Comparison of ENCODE assay signal across 16 cellular contexts in the genomic region with DNA sequence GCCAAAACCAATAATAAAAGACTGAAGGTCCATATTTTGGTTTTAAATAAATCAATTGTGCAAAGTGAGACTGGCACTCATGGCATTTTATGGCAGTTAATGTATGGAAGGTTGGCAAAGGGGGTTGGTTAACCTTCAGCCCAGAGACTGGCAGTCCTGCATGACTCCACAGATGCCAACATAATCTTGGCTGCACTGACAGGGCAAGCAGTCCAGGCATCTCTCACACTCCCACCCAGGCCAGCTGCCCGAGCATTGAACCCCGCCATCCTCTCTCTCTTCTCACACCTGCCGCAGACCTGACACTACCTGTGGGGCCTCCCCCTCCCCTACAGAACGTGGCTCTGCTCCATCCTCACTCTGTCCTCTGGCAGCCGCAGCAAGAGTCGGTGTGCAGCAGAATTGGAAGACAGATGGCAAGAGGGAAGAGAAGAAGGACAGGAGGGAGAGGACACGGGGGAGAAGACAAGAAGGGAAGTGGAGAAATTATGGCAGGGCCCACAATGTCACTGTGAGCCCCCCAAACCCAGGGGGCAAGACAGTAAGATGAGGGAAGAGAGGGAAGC. TPM values are rescaled to one million over a fixed set of nuclear protein-coding genes. Genes with fewer than 3 reads are reported as not detected.
A peak's percentile ranks its signal among the peaks of the same experiment; 100 is the strongest.
DNase-seq lines count a peak whose midpoint lies in the region; ATAC-seq and TF ChIP-seq lines count a peak whose summit lies in the region.
"Had no signal": no experiment of that assay in that cellular context is flagged by ENCODE, and none has a peak within 500 bp of the region (broad histone marks: within the 10 kb centered on the region; RNA-seq: fewer than 3 reads in every experiment).

No MANE protein-coding gene starts in this region.

- no peak overlapping the region for H2BK120ac ChIP-seq in H9 (ENCODE audit: low read depth, low read length, poor library complexity, severe bottlenecking)

- no peak overlapping the region for H3K56ac ChIP-seq in H9 (ENCODE audit: insufficient read length, low read depth, low read length)

- no peak overlapping the region for H2BK20ac ChIP-seq in H9 (ENCODE audit: low read depth, low read length, poor library complexity, severe bottlenecking)

- no peak for TF ChIP-seq CTCF in H9 (conservative IDR thresholded peaks at IDR 0.05)
- TF ChIP-seq CTCF in psoas muscle (IDR thresholded peaks at IDR 0.05), result no peak

- no peak overlapping the region for H3K4me2 ChIP-seq in H9 (ENCODE audit: insufficient read depth, insufficient read length, low read length)
- H3K4me2 ChIP-seq: KMS-11 had no signal

- no peaks in the 10 kb centered on the region for H3K27me3 Mint-ChIP-seq in CD4-positive, alpha-beta memory T cell
- no peaks in the 10 kb centered on the region; the same call in 1 of the 2 replicates for H3K27me3 Mint-ChIP-seq in H9 (ENCODE audit: low read depth)

- no peak overlapping the region for H3K23ac ChIP-seq in H9 (ENCODE audit: insufficient read length, low read depth, low read length)

- no peak overlapping the region for H4K91ac ChIP-seq in H9 (ENCODE audit: insufficient read length, low read depth, low read length)

- no peak for DNase-seq in CD4-positive, alpha-beta memory T cell
- DNase-seq in H9 (no peak), psoas muscle (no peak)
- DNase-seq in stimulated activated CD8-positive, alpha-beta memory T cell treated with anti-CD3 and anti-CD28 coated beads, Interleukin-4, amount 100 ng/mL, for 48 hours, result no peak
- DNase-seq: activated CD4-positive, alpha-beta T cell treated with anti-CD3 and anti-CD28 coated beads for 4 hours; brain microvascular endothelial cell; DMS79; endodermal cell; NCI-H1105; testis had no signal

- H3K27me3 ChIP-seq in CD4-positive, alpha-beta memory T cell (ENCODE audit: insufficient read depth, low read length), result no peaks in the 10 kb centered on the region
- H3K27me3 ChIP-seq in H9 (ENCODE audit: insufficient read depth, low read length), result no peaks in the 10 kb centered on the region
- H3K27me3 ChIP-seq in psoas muscle (ENCODE audit: insufficient read depth in 3 of 3, low read length in 2 of 3), result no peaks in the 10 kb centered on the region
- H3K27me3 ChIP-seq: brain microvascular endothelial cell, testis had no signal

- no peak overlapping the region for H3T11ph ChIP-seq in H9 (ENCODE audit: low read length)

- intact Hi-C loops in CD4-positive, alpha-beta memory T cell (cut with micrococcal nuclease), result loop anchor here (10.0 kb wide), 1 partner anchor 141 kb away; no protein-coding TSS in a partner anchor
- intact Hi-C loops in psoas muscle (cut with DNase I), result no loop called here

- H3K4ac ChIP-seq in H9 (ENCODE audit: low read depth, low read length), result no peak overlapping the region

- H3K4me1 Mint-ChIP-seq in CD4-positive, alpha-beta memory T cell, result peaks cover 83 to 99% (median 92%) of the 10 kb centered on the region in 4 donors
- peaks cover 18 to 19% of the 10 kb centered on the region in 2 experiments for H3K4me1 Mint-ChIP-seq in H9

- peaks cover 20% of the 10 kb centered on the region for H3K36me3 ChIP-seq in CD4-positive, alpha-beta memory T cell (ENCODE audit: insufficient read depth, low read length)
- no peaks in the 10 kb centered on the region for H3K36me3 ChIP-seq in psoas muscle (ENCODE audit: insufficient read depth in 1 of 2, low read depth in 1 of 2)
- H3K36me3 ChIP-seq: brain microvascular endothelial cell had no signal

- H3K4me3 ChIP-seq in CD4-positive, alpha-beta memory T cell (ENCODE audit: low read length in 2 of 2), result no peak overlapping the region
- no peak overlapping the region for H3K4me3 ChIP-seq in psoas muscle
- H3K4me3 ChIP-seq: testis had no signal

- H3K14ac ChIP-seq in H9 (ENCODE audit: insufficient read depth, low read length), result peak overlapping the region; percentile 41; the same call in 1 of the 2 replicates

- H3K4me3 Mint-ChIP-seq in CD4-positive, alpha-beta memory T cell, result peak overlapping the region in 4 of 8 donors; percentile 32 to 62 (median 40)
- H3K4me3 Mint-ChIP-seq in H9, result no peak overlapping the region; a peak in 1 of 5 replicates
- H3K4me3 Mint-ChIP-seq: endodermal cell; T-helper 2 cell treated with Interferon-gamma antibody and Interleukin-4, amounts not matched to agents 5 μg/mL and 100 μg/mL, for 36 hours had no signal

- H2AK5ac ChIP-seq in H9 (ENCODE audit: insufficient read length, low read length), result no peak overlapping the region

- H3K23me2 ChIP-seq in H9 (ENCODE audit: insufficient read length, low read depth, low read length, poor library complexity, severe bottlenecking), result no peaks in the 10 kb centered on the region

- peak overlapping the region; percentile 51 for H3K27ac ChIP-seq in CD4-positive, alpha-beta memory T cell (ENCODE audit: low read depth, low read length)
- no peak overlapping the region for H3K27ac ChIP-seq in H9 (ENCODE audit: insufficient read length, low read depth, low read length)
- peak overlapping the region; percentile 40 for H3K27ac ChIP-seq in cingulate gyrus (ENCODE audit: low read depth, low read length)
- no peak overlapping the region for H3K27ac ChIP-seq in psoas muscle
- H3K27ac ChIP-seq: brain microvascular endothelial cell, KMS-11, testis had no signal

- ATAC-seq in psoas muscle (peak in 3 of 4 donors; percentile 31 to 49 (median 34)), HG03175 (IDR thresholded peaks at IDR 0.05; ENCODE audit: unreplicated experiment) (no peak), HG03457 (IDR thresholded peaks at IDR 0.05; ENCODE audit: unreplicated experiment) (no peak)

- POLR2A ChIA-PET in CD4-positive, alpha-beta memory T cell (lab: Charles Lee; ENCODE audit: partially characterized antibody), result interaction anchor here (2.1 kb wide), 1 partner anchor 33 kb away, joined by 4 read pairs; no protein-coding TSS in a partner anchor

- no peak overlapping the region for H4K5ac ChIP-seq in H9 (ENCODE audit: insufficient read length, low read depth, low read length)

- H3K36me3 Mint-ChIP-seq in CD4-positive, alpha-beta memory T cell, result peaks cover 39 to 88% of the 10 kb centered on the region in 2 donors
- H3K36me3 Mint-ChIP-seq in H9 (ENCODE audit: insufficient read depth in 1 of 3, low read depth in 3 of 3), result no peaks in the 10 kb centered on the region; a peak in 1 of 7 replicates

- H2BK15ac ChIP-seq in H9 (ENCODE audit: low read depth, low read length), result no peak overlapping the region

- H4K20me1 ChIP-seq in H9 (ENCODE audit: control insufficient read depth, insufficient read depth, insufficient read length), result no peaks in the 10 kb centered on the region

- H3K4me1 ChIP-seq in CD4-positive, alpha-beta memory T cell (ENCODE audit: insufficient read depth, low read length), result peaks cover 97% of the 10 kb centered on the region
- H3K4me1 ChIP-seq in H9 (ENCODE audit: insufficient read depth, low read length), result no peaks in the 10 kb centered on the region; the same call in 1 of the 2 replicates
- H3K4me1 ChIP-seq in psoas muscle, result peaks cover 56% of the 10 kb centered on the region

- no peak overlapping the region for H4K8ac ChIP-seq in H9 (replicated peaks; ENCODE audit: insufficient read length, low read depth, low read length)

- H3K9me3 ChIP-seq in CD4-positive, alpha-beta memory T cell (ENCODE audit: control insufficient read depth in 1 of 2, low read length in 2 of 2), result no peaks in the 10 kb centered on the region
- H3K9me3 ChIP-seq in H9 (ENCODE audit: control insufficient read depth, low read depth, low read length) (no peaks in the 10 kb centered on the region), psoas muscle (no peaks in the 10 kb centered on the region)
- H3K9me3 ChIP-seq: testis had no signal

- no peak overlapping the region for H2AFZ ChIP-seq in H9 (ENCODE audit: low read length)

- H3K79me2 ChIP-seq in H9 (ENCODE audit: insufficient read depth, low read length), result no peaks in the 10 kb centered on the region

- no peak overlapping the region for H2BK12ac ChIP-seq in H9 (ENCODE audit: insufficient read length, low read depth, low read length)

- H3K79me1 ChIP-seq in H9 (ENCODE audit: insufficient read depth, low read depth, low read length, poor library complexity, severe bottlenecking), result no peaks in the 10 kb centered on the region

- CTCF ChIA-PET in CD4-positive, alpha-beta memory T cell (lab: Charles Lee; ENCODE audit: partially characterized antibody), result interaction anchor here (1.0 to 2.4 kb wide), 4 partner anchors 8 to 131 kb away, joined by 3 to 12 read pairs (median 4); no protein-coding TSS in a partner anchor

- H3K27ac Mint-ChIP-seq in CD4-positive, alpha-beta memory T cell, result peak overlapping the region; percentile 38 to 95 (median 90)
- H3K27ac Mint-ChIP-seq in H9, result no peak overlapping the region; a peak in 1 of 7 replicates
- H3K27ac Mint-ChIP-seq: activated T-helper 2 cell treated with anti-CD3 and anti-CD28 coated beads, Interferon-gamma antibody, Interleukin-2, Interleukin-4, amounts not matched to agents 10 μg/mL and 5 μg/mL and 100 μg/mL, durations not matched to agents 14 hours and 24 hours and 36 hours; endodermal cell; T-helper 2 cell treated with Interferon-gamma antibody and Interleukin-4, amounts not matched to agents 5 μg/mL and 100 μg/mL, for 36 hours had no signal

- peaks cover 0 to 6% (median 0%) of the 10 kb centered on the region in 8 donors for H3K9me3 Mint-ChIP-seq in CD4-positive, alpha-beta memory T cell
- H3K9me3 Mint-ChIP-seq in H9, result peaks cover 0 to 4% of the 10 kb centered on the region in 2 experiments; a peak in 1 of 5 replicates
- H3K9me3 Mint-ChIP-seq: activated T-helper 2 cell treated with anti-CD3 and anti-CD28 coated beads, Interferon-gamma antibody, Interleukin-2, Interleukin-4, amounts not matched to agents 10 μg/mL and 5 μg/mL and 100 μg/mL, durations not matched to agents 14 hours and 24 hours and 36 hours; endodermal cell; T-helper 2 cell treated with Interferon-gamma antibody and Interleukin-4, amounts not matched to agents 5 μg/mL and 100 μg/mL, for 36 hours had no signal

- H3K9ac ChIP-seq in H9 (ENCODE audit: extremely low read depth, insufficient read length, low read length), result no peak overlapping the region
- H3K9ac ChIP-seq: KMS-11 had no signal

- H2BK5ac ChIP-seq in H9 (ENCODE audit: insufficient read length, low read length), result no peak overlapping the region

- no CpG with 5 or more reads among the region's 7 CpGs for WGBS in H9 (ENCODE audit: extremely low coverage, insufficient read length, low lambda C conversion rate)
- WGBS in psoas muscle, 3 donors, result 26 to 34% (median 28%) methylated on average over 7 of the region's 7 CpGs

- no peak overlapping the region for H3K18ac ChIP-seq in H9 (ENCODE audit: insufficient read length, low read depth, low read length)

RNA-seq across cellular contexts. Expression of gene ITPKB, which starts 43.7 kb away (rescaled TPM):
- 100 to 1,000 TPM; 156 to 159 TPM for total RNA-seq in CD4-positive, alpha-beta memory T cell
- 10 to 100 TPM; 52.2 to 52.3 TPM for polyA plus RNA-seq in CD4-positive, alpha-beta memory T cell
- total RNA-seq in H9 (2021) (3.8 and 4.0 TPM in 2 replicates), psoas muscle (10 to 100 TPM in 3 of 4 donors, 1 to 10 TPM in 1; 7.7 to 14.1 (median 12.3) TPM)
- 1 to 10 TPM; 3.9 to 8.9 (median 8.4) TPM for polyA plus RNA-seq in psoas muscle

Comparison
In these comparisons a context has a peak if more than half of its experiments do, and no peak if none do; other contexts are left out.
1. H3K27ac ChIP-seq: peak in CD4-positive, alpha-beta memory T cell (single experiment) and cingulate gyrus (single experiment); none in H9 (single experiment) and psoas muscle (single experiment).
2. H3K27ac Mint-ChIP-seq: peak in CD4-positive, alpha-beta memory T cell (7 of 7); none in H9 (0 of 3).
3. ATAC-seq: peak in psoas muscle (3 of 4); none in HG03175 (single experiment) and HG03457 (single experiment).
4. RNA of gene ITPKB, which starts 43.7 kb away (total RNA-seq): 156 to 159 TPM in CD4-positive, alpha-beta memory T cell; 7.7 to 14.1 TPM in psoas muscle and 3.8 to 4.0 TPM in H9; every median in the first group is over 10 times any median in the second.